ENCODE assay signal across 1 cellular context in genomic region chr2:70248810-70249438, GRCh38.
A peak's percentile ranks its signal among the peaks of the same experiment; 100 is the strongest.
TF ChIP-seq lines count a peak whose summit lies in the region.

No MANE protein-coding gene starts in this region.

TF ChIP-seq in HepG2, 621 proteins besides CTCF, POLR2A, EP300 and RAD21 (continued from another document and continues in another):
- TF ChIP-seq ATF6 (CRISPR knock-in tag; conservative IDR thresholded peaks at IDR 0.05) (peak; percentile 56; the same call in 1 of the 2 replicates), ZNF101 (CRISPR knock-in tag; IDR thresholded peaks at IDR 0.05; ENCODE audit: borderline replicate concordance, low read depth) (no peak), ZNF318 (CRISPR knock-in tag; IDR thresholded peaks at IDR 0.05) (no peak; the same call in 1 of the 2 replicates), PRPF4 (IDR thresholded peaks at IDR 0.05; ENCODE audit: low read depth, low read length, poor library complexity, severe bottlenecking) (peak; percentile 62), KIAA2018 (CRISPR knock-in tag; IDR thresholded peaks at IDR 0.05; ENCODE audit: borderline replicate concordance) (peak; percentile 78; the same call in 1 of the 2 replicates), KDM5B (CRISPR knock-in tag; IDR thresholded peaks at IDR 0.05; ENCODE audit: borderline replicate concordance) (no peak), BHLHE40 (IDR thresholded peaks at IDR 0.05; ENCODE audit: low read length) (no peak), ZNF292 (CRISPR knock-in tag; IDR thresholded peaks at IDR 0.05; ENCODE audit: borderline replicate concordance, low read depth) (no peak), ZBTB33 (CRISPR knock-in tag; IDR thresholded peaks at IDR 0.05) (peak; percentile 39; the same call in 1 of the 2 replicates), ZBED4 (CRISPR knock-in tag; IDR thresholded peaks at IDR 0.05; ENCODE audit: borderline replicate concordance) (peak; percentile 80; the same call in 1 of the 2 replicates), ZFP36L2 (CRISPR knock-in tag; IDR thresholded peaks at IDR 0.05) (0 out of 2 replicates have a peak, but pooled peaks have one; percentile 53), NFE2L1 (CRISPR knock-in tag; IDR thresholded peaks at IDR 0.05; ENCODE audit: borderline replicate concordance) (no peak), POLR2AphosphoS2 (IDR thresholded peaks at IDR 0.05; ENCODE audit: low read depth, low read length) (no peak), STAT5B (CRISPR knock-in tag; IDR thresholded peaks at IDR 0.05) (peak; percentile 85; the same call in 1 of the 2 replicates), ONECUT2 (CRISPR knock-in tag; IDR thresholded peaks at IDR 0.05) (no peak), TARDBP (CRISPR knock-in tag; IDR thresholded peaks at IDR 0.05) (no peak; the same call in 1 of the 2 replicates), ZNF550 (CRISPR knock-in tag; IDR thresholded peaks at IDR 0.05; ENCODE audit: borderline replicate concordance) (no peak), THYN1 (CRISPR knock-in tag; IDR thresholded peaks at IDR 0.05; ENCODE audit: borderline replicate concordance, low read depth) (no peak), ZNF775 (CRISPR knock-in tag; IDR thresholded peaks at IDR 0.05; ENCODE audit: borderline replicate concordance) (0 out of 2 replicates have a peak, but pooled peaks have one; percentile 14), ZNF547 (CRISPR knock-in tag; IDR thresholded peaks at IDR 0.05) (no peak), REXO4 (CRISPR knock-in tag; IDR thresholded peaks at IDR 0.05; ENCODE audit: borderline replicate concordance) (no peak)
- TF ChIP-seq, protein P1, sequence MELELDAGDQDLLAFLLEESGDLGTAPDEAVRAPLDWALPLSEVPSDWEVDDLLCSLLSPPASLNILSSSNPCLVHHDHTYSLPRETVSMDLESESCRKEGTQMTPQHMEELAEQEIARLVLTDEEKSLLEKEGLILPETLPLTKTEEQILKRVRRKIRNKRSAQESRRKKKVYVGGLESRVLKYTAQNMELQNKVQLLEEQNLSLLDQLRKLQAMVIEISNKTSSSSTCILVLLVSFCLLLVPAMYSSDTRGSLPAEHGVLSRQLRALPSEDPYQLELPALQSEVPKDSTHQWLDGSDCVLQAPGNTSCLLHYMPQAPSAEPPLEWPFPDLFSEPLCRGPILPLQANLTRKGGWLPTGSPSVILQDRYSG (CRISPR knock-in tag; IDR thresholded peaks at IDR 0.05), result no peak
- TF ChIP-seq, protein P2, sequence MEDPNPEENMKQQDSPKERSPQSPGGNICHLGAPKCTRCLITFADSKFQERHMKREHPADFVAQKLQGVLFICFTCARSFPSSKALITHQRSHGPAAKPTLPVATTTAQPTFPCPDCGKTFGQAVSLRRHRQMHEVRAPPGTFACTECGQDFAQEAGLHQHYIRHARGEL (CRISPR knock-in tag; IDR thresholded peaks at IDR 0.05), result no peak
